In the genomic region with DNA sequence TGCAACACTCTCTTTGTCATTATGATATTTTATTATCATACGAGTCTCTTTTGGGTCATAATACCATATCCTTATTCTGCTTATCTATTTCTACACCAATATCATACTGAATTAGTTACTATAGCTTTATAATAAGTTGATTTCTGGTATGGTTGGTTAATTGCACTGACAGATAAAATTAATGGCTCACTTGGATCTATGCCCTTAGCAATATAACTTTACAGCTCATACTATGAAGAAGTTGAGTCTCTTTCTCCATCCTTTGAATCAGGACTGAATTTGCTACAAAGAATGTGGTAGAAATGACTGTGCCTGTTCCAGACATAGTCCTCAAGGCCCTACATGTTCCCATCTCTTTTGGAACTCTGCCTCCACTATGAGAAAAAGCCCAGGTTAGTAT, we compare ENCODE assay signal across 28 cellular contexts.
A peak's percentile ranks its signal among the peaks of the same experiment; 100 is the strongest.
DNase-seq lines count a peak whose midpoint lies in the region; ATAC-seq, FAIRE-seq and TF ChIP-seq lines count a peak whose summit lies in the region.
"Had no signal": no experiment of that assay in that cellular context is flagged by ENCODE, and none has a peak within 500 bp of the region (broad histone marks: within the 10 kb centered on the region; RNA-seq: fewer than 3 reads in every experiment).

No MANE protein-coding gene starts in this region.

- H2AFZ ChIP-seq in GM23248 (no peak overlapping the region), H1 (ENCODE audit: low read length) (no peak overlapping the region)

- TF ChIP-seq RAD21 in H1 (IDR thresholded peaks at IDR 0.05 in 1 of 2, conservative IDR thresholded peaks at IDR 0.05 in 1 of 2; ENCODE audit: low read depth in 2 of 2, low read length in 2 of 2): no peak

- no peak overlapping the region for H4K5ac ChIP-seq in H1 (ENCODE audit: insufficient read length, low read depth, low read length)

- H3K9me3 Mint-ChIP-seq in CD8-positive, alpha-beta T cell: no peaks in the 10 kb centered on the region
- H3K9me3 Mint-ChIP-seq: CD4-positive, alpha-beta memory T cell; CD4-positive, CD25-positive, alpha-beta regulatory T cell had no signal

- H3K4me2 ChIP-seq in GM23248 (ENCODE audit: unreplicated experiment) (no peak overlapping the region), H1 (ENCODE audit: insufficient read depth in 1 of 2, low read depth in 2 of 2, low read length in 2 of 2) (no peak overlapping the region)
- H3K4me2 ChIP-seq: BLaER1 had no signal

- H3F3A ChIP-seq in GM23248 (ENCODE audit: insufficient read depth): no peaks in the 10 kb centered on the region

- H3K79me2 ChIP-seq in GM23248 (ENCODE audit: insufficient read depth) (no peaks in the 10 kb centered on the region), H1 (ENCODE audit: control insufficient read depth in 1 of 2, insufficient read depth in 2 of 2, low read length in 2 of 2) (no peaks in the 10 kb centered on the region)

- H2BK20ac ChIP-seq in H1 (ENCODE audit: low read length): no peak overlapping the region

- no peak for TF ChIP-seq EP300 in H1 (IDR thresholded peaks at IDR 0.05; ENCODE audit: borderline replicate concordance in 1 of 2, low read depth in 2 of 2, low read length in 2 of 2)

- no peaks in the 10 kb centered on the region for H3K9me2 ChIP-seq in GM23248 (ENCODE audit: insufficient read depth)

- H3K27ac ChIP-seq in GM23248 (no peak overlapping the region), H1 (ENCODE audit: low read depth, low read length) (no peak overlapping the region), small intestine (ENCODE audit: low read depth in 1 of 2, low read length in 1 of 2) (no peak overlapping the region)
- H3K27ac ChIP-seq in CD8-positive, alpha-beta T cell (ENCODE audit: low read depth, low read length): no peak overlapping the region
- H3K27ac ChIP-seq: BLaER1 had no signal

- H3K79me1 ChIP-seq in H1 (ENCODE audit: low read depth, low read length): no peaks in the 10 kb centered on the region

- DNase-seq in GM23248 (peak; percentile 9), H1 (ENCODE audit: low read depth in 1 of 2, low spot score in 2 of 2) (no peak), left colon (no peak), small intestine (peak; percentile 79), left cardiac atrium (no peak), DMS 273 treated with DMSO at 0.1 percent for 48 hours (lab: John Stamatoyannopoulos, UW) (no peak)
- DNase-seq in central memory CD4-positive, alpha-beta T cell: no peak
- DNase-seq in CD8-positive, alpha-beta T cell: no peak
- DNase-seq: 8988T; ACHN; BE2C; C1 segment of cervical spinal cord; Caco-2; Calu3; CD4-positive, alpha-beta memory T cell; CD4-positive, CD25-positive, alpha-beta regulatory T cell; DMS153; DMS53; DMS79; DND-41; GF-D8 had no signal

- peak overlapping the region; percentile 46; the same call in 1 of the 2 replicates for H2BK12ac ChIP-seq in H1 (ENCODE audit: low read depth, low read length)

- no peak overlapping the region for H3K14ac ChIP-seq in H1 (ENCODE audit: insufficient read length)

- ATAC-seq in left colon (peak; percentile 52), left cardiac atrium (no peak)
- ATAC-seq in CD8-positive, alpha-beta T cell: no peak

- H3K23me2 ChIP-seq in H1 (ENCODE audit: low read depth, low read length): no peaks in the 10 kb centered on the region

- FAIRE-seq in H1 (lab: Jason Lieb, UNC) (no peak), small intestine (lab: Jason Lieb, UNC) (no peak)
- FAIRE-seq: A204.1, D721Med, G401.6, GM12891, GM19239 had no signal

- 0 out of 2 replicates have a peak, but pooled peaks cover 8% of the 10 kb centered on the region for H3K27me3 ChIP-seq in GM23248 (replicated peaks; ENCODE audit: insufficient read depth)
- no peaks in the 10 kb centered on the region for H3K27me3 ChIP-seq in H1 (replicated peaks in 1 of 4; ENCODE audit: control insufficient read depth in 3 of 4, extremely low read depth in 1 of 4, insufficient read depth in 3 of 4, low read length in 3 of 4)
- no peaks in the 10 kb centered on the region for H3K27me3 ChIP-seq in small intestine (ENCODE audit: control insufficient read depth in 2 of 2, insufficient read depth in 2 of 2, low read length in 2 of 2)
- no peaks in the 10 kb centered on the region for H3K27me3 ChIP-seq in CD8-positive, alpha-beta T cell (ENCODE audit: insufficient read depth, low read length)
- H3K27me3 ChIP-seq: BE2C, BLaER1 had no signal

- no peak overlapping the region for H3K18ac ChIP-seq in H1 (ENCODE audit: extremely low read depth, low read length)

- H3K9ac ChIP-seq in GM23248 (no peak overlapping the region), H1 (replicated peaks in 1 of 4; ENCODE audit: extremely low read depth in 1 of 4, low read depth in 3 of 4, low read length in 3 of 4) (no peak overlapping the region)
- H3K9ac ChIP-seq: BLaER1 had no signal

- no peaks in the 10 kb centered on the region for H3K4me1 ChIP-seq in GM23248 (ENCODE audit: insufficient read depth)
- peaks cover 0 to 5% (median 2%) of the 10 kb centered on the region in 4 experiments; a peak in 2 of 7 replicates for H3K4me1 ChIP-seq in H1 (replicated peaks in 1 of 4; ENCODE audit: control insufficient read depth in 3 of 4, insufficient read depth in 4 of 4, low read length in 3 of 4)
- no peaks in the 10 kb centered on the region for H3K4me1 ChIP-seq in small intestine (ENCODE audit: control insufficient read depth in 2 of 2, insufficient read depth in 1 of 2, low read depth in 1 of 2, low read length in 1 of 2)
- H3K4me1 ChIP-seq in CD8-positive, alpha-beta T cell (ENCODE audit: insufficient read depth, low read length): peaks cover 19% of the 10 kb centered on the region
- H3K4me1 ChIP-seq: BE2C, BLaER1, Caco-2 had no signal

- TF ChIP-seq POLR2A in H1 (IDR thresholded peaks at IDR 0.05; ENCODE audit: control extremely low read depth in 1 of 2, low read depth in 2 of 2, low read length in 2 of 2): no peak

- H3K4me3 ChIP-seq in GM23248 (no peak overlapping the region), H1 (ENCODE audit: extremely low read depth in 1 of 4, insufficient read depth in 2 of 4, low read depth in 3 of 4, low read length in 4 of 4) (no peak overlapping the region), small intestine (ENCODE audit: low read depth in 1 of 2, low read length in 2 of 2) (no peak overlapping the region)
- H3K4me3 ChIP-seq in CD8-positive, alpha-beta T cell (ENCODE audit: low read depth, low read length): no peak overlapping the region
- H3K4me3 ChIP-seq: BLaER1 had no signal

- in situ Hi-C loops in GM23248 (cut with MboI): no loop called here

- H3K56ac ChIP-seq in H1 (replicated peaks; ENCODE audit: insufficient read length, low read depth, low read length): no peak overlapping the region

- CTCF ChIA-PET in H1 (lab: Charles Lee; ENCODE audit: partially characterized antibody): interaction anchor here (1.4 kb wide), 1 partner anchor 49 kb away, joined by 4 read pairs; no protein-coding TSS in a partner anchor
- CTCF ChIA-PET in CD8-positive, alpha-beta T cell (lab: Charles Lee): interaction anchor here (0.7 to 1.5 kb wide), 2 partner anchors 11 to 151 kb away, joined by 3 to 4 read pairs; no protein-coding TSS in a partner anchor

- POLR2A ChIA-PET in H1 (lab: Charles Lee; ENCODE audit: partially characterized antibody): interaction anchor here (1.3 kb wide), 1 partner anchor 11 kb away, joined by 3 read pairs; no protein-coding TSS in a partner anchor
- POLR2A ChIA-PET in CD8-positive, alpha-beta T cell (lab: Charles Lee): no interaction called here

- peaks cover 30% of the 10 kb centered on the region for H3K4me1 Mint-ChIP-seq in CD8-positive, alpha-beta T cell (ENCODE audit: low read depth)

- no peak overlapping the region for H2AK5ac ChIP-seq in H1 (ENCODE audit: low read depth, low read length)

- H3K27me3 Mint-ChIP-seq in CD8-positive, alpha-beta T cell (ENCODE audit: low read depth): no peaks in the 10 kb centered on the region
- H3K27me3 Mint-ChIP-seq: CD4-positive, alpha-beta memory T cell; CD4-positive, CD25-positive, alpha-beta regulatory T cell had no signal

- no peak overlapping the region for H3K23ac ChIP-seq in H1 (ENCODE audit: insufficient read length)

- no peaks in the 10 kb centered on the region for H3K36me3 ChIP-seq in GM23248 (ENCODE audit: low read depth)
- H3K36me3 ChIP-seq in H1 (ENCODE audit: control insufficient read depth in 2 of 4, insufficient read depth in 4 of 4, low read length in 3 of 4): no peaks in the 10 kb centered on the region
- H3K36me3 ChIP-seq in small intestine (ENCODE audit: control insufficient read depth in 2 of 2, insufficient read depth in 2 of 2, low read length in 2 of 2): no peaks in the 10 kb centered on the region
- H3K36me3 ChIP-seq in CD8-positive, alpha-beta T cell (ENCODE audit: insufficient read depth, low read length): no peaks in the 10 kb centered on the region
- H3K36me3 ChIP-seq: BE2C, BLaER1 had no signal

- 67 to 73% methylated on average over 1 of the region's 1 CpG for WGBS in GM23248 (ENCODE audit: low coverage in 1 of 2, low lambda C conversion rate in 2 of 2, missing lambda C conversion rate in 2 of 2), 2 experiments
- whole genome bisulfite sequencing in H1 (ENCODE audit: extremely low coverage in 1 of 2, insufficient coverage in 1 of 2, insufficient read length in 1 of 2, insufficient replicate concordance in 2 of 2, low coverage in 1 of 2, low lambda C conversion rate in 2 of 2, missing lambda C conversion rate in 1 of 2), 2 experiments: 97% methylated on average over 1 of the region's 1 CpG; no CpG with 5 or more reads in 1 of the 2 experiments
- WGBS in small intestine, 3 donors: 34 to 60% (median 45%) methylated on average over 1 of the region's 1 CpG

- H4K8ac ChIP-seq in H1 (ENCODE audit: extremely low read depth, insufficient read depth, low read length): no peak overlapping the region

- H3K9me3 ChIP-seq in GM23248 (ENCODE audit: low read depth) (no peaks in the 10 kb centered on the region), H1 (ENCODE audit: insufficient read depth in 2 of 2, low read depth in 1 of 2, low read length in 1 of 2) (no peaks in the 10 kb centered on the region), small intestine (ENCODE audit: control insufficient read depth, low read depth) (no peaks in the 10 kb centered on the region)
- H3K9me3 ChIP-seq in CD8-positive, alpha-beta T cell (ENCODE audit: low read length): no peaks in the 10 kb centered on the region
- H3K9me3 ChIP-seq: BE2C, BLaER1, Caco-2 had no signal

- no peak overlapping the region for H3K27ac Mint-ChIP-seq in CD8-positive, alpha-beta T cell
- H3K27ac Mint-ChIP-seq: CD14-positive monocyte; CD4-positive, alpha-beta memory T cell; CD4-positive, CD25-positive, alpha-beta regulatory T cell had no signal

- no peak overlapping the region for H3K4ac ChIP-seq in H1 (replicated peaks; ENCODE audit: insufficient read length, low read depth, low read length)

- intact Hi-C loops in left colon (cut with DNase I, micrococcal nuclease): no loop called here
- intact Hi-C loops in left cardiac atrium (cut with DNase I): no loop called here
- intact Hi-C loops in CD8-positive, alpha-beta T cell (cut with DNase I, micrococcal nuclease): no loop called here

- no peaks in the 10 kb centered on the region for H4K20me1 ChIP-seq in GM23248 (ENCODE audit: insufficient read depth)
- H4K20me1 ChIP-seq in H1 (replicated peaks in 1 of 2; ENCODE audit: control insufficient read depth in 1 of 2, insufficient read depth in 2 of 2, low read length in 2 of 2): no peaks in the 10 kb centered on the region
- H4K20me1 ChIP-seq: BLaER1 had no signal

- H3K4me3 Mint-ChIP-seq in CD8-positive, alpha-beta T cell: no peak overlapping the region
- H3K4me3 Mint-ChIP-seq: CD14-positive monocyte; CD4-positive, alpha-beta memory T cell; CD4-positive, CD25-positive, alpha-beta regulatory T cell had no signal

- no peak overlapping the region for H2BK5ac ChIP-seq in H1 (ENCODE audit: low read depth, low read length)

- H2BK120ac ChIP-seq in H1 (replicated peaks; ENCODE audit: low read depth, low read length): no peak overlapping the region

- no peak overlapping the region for H4K91ac ChIP-seq in H1 (replicated peaks; ENCODE audit: insufficient read length, low read length)

- no peak overlapping the region for H2BK15ac ChIP-seq in H1 (ENCODE audit: low read length)

- no peak for TF ChIP-seq CTCF in H1 (IDR thresholded peaks at IDR 0.05; ENCODE audit: control extremely low read depth in 1 of 3, insufficient read depth in 1 of 3, low read depth in 1 of 3, low read length in 3 of 3)
- no peak for TF ChIP-seq CTCF in CD8-positive, alpha-beta T cell (IDR thresholded peaks at IDR 0.05)

- H3K36me3 Mint-ChIP-seq in CD8-positive, alpha-beta T cell: no peaks in the 10 kb centered on the region
- H3K36me3 Mint-ChIP-seq: CD14-positive monocyte; CD4-positive, alpha-beta memory T cell had no signal

Comparison
In these comparisons a context has a peak if more than half of its experiments do, and no peak if none do; other contexts are left out.
1. DNase-seq: peak in GM23248 (single experiment) and small intestine (single experiment); none in H1 (0 of 2), left colon (0 of 2), left cardiac atrium (single experiment), central memory CD4-positive, alpha-beta T cell (single experiment), DMS 273 treated with DMSO at 0.1 percent for 48 hours (single experiment) and CD8-positive, alpha-beta T cell (0 of 7).